ENCODE assay signal across 15 cellular contexts in genomic region chr6:2961971-2962370, GRCh38. TPM values are rescaled to one million over a fixed set of nuclear protein-coding genes. Genes with fewer than 3 reads are reported as not detected.
DNase-seq lines count a peak whose midpoint lies in the region; ATAC-seq, FAIRE-seq and TF ChIP-seq lines count a peak whose summit lies in the region.
"Had no signal": no experiment of that assay in that cellular context is flagged by ENCODE, and none has a peak within 500 bp of the region (broad histone marks: within the 10 kb centered on the region; RNA-seq: fewer than 3 reads in every experiment).

No MANE protein-coding gene starts in this region.

- H3K9me2 ChIP-seq in GM23338 (ENCODE audit: insufficient read depth): no peaks in the 10 kb centered on the region

- no peaks in the 10 kb centered on the region for H3K9me3 Mint-ChIP-seq in GM23338
- no peaks in the 10 kb centered on the region for H3K9me3 Mint-ChIP-seq in activated T-helper 17 cell treated with anti-CD3 and anti-CD28 coated beads, Interleukin-2, amount 50 U/mL, for 72 hours
- H3K9me3 Mint-ChIP-seq: activated naive CD8-positive, alpha-beta T cell treated with anti-CD3 and anti-CD28 coated beads, Interleukin-2, amount 10 ng/mL, durations not matched to agents 7 days and 5 days; stimulated activated memory B cell treated with anti-CD40 and anti-IgM and Interleukin-4, amounts not matched to agents 10 μg/mL and 1 μg/mL and 100 μg/mL, for 72 hours had no signal

- TF ChIP-seq CTCF in GM23338 (conservative IDR thresholded peaks at IDR 0.05; ENCODE audit: low read depth in 2 of 2): no peak

- H3K4me3 Mint-ChIP-seq in GM23338: no peak overlapping the region
- no peak overlapping the region for H3K4me3 Mint-ChIP-seq in activated T-helper 17 cell treated with anti-CD3 and anti-CD28 coated beads, Interleukin-2, amount 50 U/mL, for 72 hours
- H3K4me3 Mint-ChIP-seq: activated naive CD8-positive, alpha-beta T cell treated with anti-CD3 and anti-CD28 coated beads, Interleukin-2, amount 10 ng/mL, durations not matched to agents 7 days and 5 days; stimulated activated memory B cell treated with anti-CD40 and anti-IgM and Interleukin-4, amounts not matched to agents 10 μg/mL and 1 μg/mL and 100 μg/mL, for 72 hours had no signal

- peaks cover 38% of the 10 kb centered on the region for H3K4me1 ChIP-seq in GM23338 (ENCODE audit: insufficient read depth)
- H3K4me1 ChIP-seq in small intestine (ENCODE audit: control insufficient read depth in 2 of 2, insufficient read depth in 1 of 2, low read depth in 1 of 2, low read length in 1 of 2): peaks cover 0 to 13% of the 10 kb centered on the region in 2 donors

- no peaks in the 10 kb centered on the region for H3K27me3 ChIP-seq in GM23338 (ENCODE audit: insufficient read depth)
- H3K27me3 ChIP-seq in small intestine (ENCODE audit: control insufficient read depth in 2 of 2, insufficient read depth in 2 of 2, low read length in 2 of 2): no peaks in the 10 kb centered on the region

- ATAC-seq in GM23338 (peak; percentile 59), left colon (peak; percentile 93), GM19467 (IDR thresholded peaks at IDR 0.05; ENCODE audit: unreplicated experiment) (no peak), GM18907 (IDR thresholded peaks at IDR 0.05; ENCODE audit: unreplicated experiment) (no peak), HG03095 (IDR thresholded peaks at IDR 0.05; ENCODE audit: unreplicated experiment) (no peak)
- no peak for ATAC-seq in activated T-helper 17 cell treated with anti-CD3 and anti-CD28 coated beads, Interleukin-2, amount 50 U/mL, for 72 hours (replicated peaks)
- ATAC-seq: stimulated activated memory B cell treated with anti-CD40 and anti-IgM and Interleukin-4, amounts not matched to agents 10 μg/mL and 1 μg/mL and 100 μg/mL, for 72 hours had no signal

- no peaks in the 10 kb centered on the region for H3K79me2 ChIP-seq in GM23338 (replicated peaks; ENCODE audit: insufficient read depth)

- no peak for FAIRE-seq in small intestine (lab: Jason Lieb, UNC)

- peaks cover 14% of the 10 kb centered on the region; the same call in 1 of the 2 replicates for H3F3A ChIP-seq in GM23338 (replicated peaks; ENCODE audit: low read depth)

- peaks cover 40% of the 10 kb centered on the region for H3K4me1 Mint-ChIP-seq in GM23338
- H3K4me1 Mint-ChIP-seq in activated T-helper 17 cell treated with anti-CD3 and anti-CD28 coated beads, Interleukin-2, amount 50 U/mL, for 72 hours: no peaks in the 10 kb centered on the region

- DNase-seq in GM23338 (ENCODE audit: low spot score) (peak; percentile 66), left colon (peak; percentile 80 to 81), small intestine (peak; percentile 86), kidney glomerular epithelial cell (lab: John Stamatoyannopoulos, UW) (no peak)
- DNase-seq: activated CD8-positive, alpha-beta memory T cell treated with anti-CD3 and anti-CD28 coated beads for 24 hours; activated naive CD8-positive, alpha-beta T cell treated with anti-CD3 and anti-CD28 coated beads, Interleukin-2, amount 10 ng/mL, durations not matched to agents 7 days and 5 days; C1 segment of cervical spinal cord; NCI-H524; stimulated activated CD4-positive, alpha-beta T cell treated with anti-CD3 and anti-CD28 coated beads, Interleukin-2, amount 100 ng/mL, for 48 hours; T1000 had no signal

- H3K27ac ChIP-seq in GM23338 (ENCODE audit: low read depth) (no peak overlapping the region), small intestine (ENCODE audit: low read depth in 1 of 2, low read length in 1 of 2) (peak overlapping the region; percentile 64 to 74)

- H3K4me3 ChIP-seq in GM23338 (no peak overlapping the region), small intestine (ENCODE audit: low read depth in 1 of 2, low read length in 2 of 2) (no peak overlapping the region)

- H3K4me2 ChIP-seq in GM23338: peak overlapping the region; percentile 24

- intact Hi-C loops in left colon (cut with DNase I, micrococcal nuclease): no loop called here

- no peaks in the 10 kb centered on the region for H4K20me1 ChIP-seq in GM23338 (replicated peaks; ENCODE audit: insufficient read depth)

- peaks cover 2% of the 10 kb centered on the region for H3K27me3 Mint-ChIP-seq in GM23338 (ENCODE audit: insufficient read depth, low read depth, poor library complexity)
- no peaks in the 10 kb centered on the region for H3K27me3 Mint-ChIP-seq in activated T-helper 17 cell treated with anti-CD3 and anti-CD28 coated beads, Interleukin-2, amount 50 U/mL, for 72 hours
- H3K27me3 Mint-ChIP-seq: activated naive CD8-positive, alpha-beta T cell treated with anti-CD3 and anti-CD28 coated beads, Interleukin-2, amount 10 ng/mL, durations not matched to agents 7 days and 5 days; stimulated activated memory B cell treated with anti-CD40 and anti-IgM and Interleukin-4, amounts not matched to agents 10 μg/mL and 1 μg/mL and 100 μg/mL, for 72 hours had no signal

- 19 to 53% (median 32%) methylated on average over 8 of the region's 8 CpGs for whole genome bisulfite sequencing in small intestine, 3 donors

- no peaks in the 10 kb centered on the region for H3K36me3 Mint-ChIP-seq in GM23338 (ENCODE audit: low read depth)
- H3K36me3 Mint-ChIP-seq in activated T-helper 17 cell treated with anti-CD3 and anti-CD28 coated beads, Interleukin-2, amount 50 U/mL, for 72 hours (ENCODE audit: low read depth): no peaks in the 10 kb centered on the region
- H3K36me3 Mint-ChIP-seq: stimulated activated memory B cell treated with anti-CD40 and anti-IgM and Interleukin-4, amounts not matched to agents 10 μg/mL and 1 μg/mL and 100 μg/mL, for 72 hours had no signal

- no peaks in the 10 kb centered on the region for H3K36me3 ChIP-seq in GM23338 (ENCODE audit: insufficient read depth)
- H3K36me3 ChIP-seq in small intestine (ENCODE audit: control insufficient read depth in 2 of 2, insufficient read depth in 2 of 2, low read length in 2 of 2): no peaks in the 10 kb centered on the region

- H3K27ac Mint-ChIP-seq in GM23338: no peak overlapping the region
- peak overlapping the region; percentile 32 for H3K27ac Mint-ChIP-seq in activated T-helper 17 cell treated with anti-CD3 and anti-CD28 coated beads, Interleukin-2, amount 50 U/mL, for 72 hours
- H3K27ac Mint-ChIP-seq: activated naive CD8-positive, alpha-beta T cell treated with anti-CD3 and anti-CD28 coated beads, Interleukin-2, amount 10 ng/mL, durations not matched to agents 7 days and 5 days; stimulated activated memory B cell treated with anti-CD40 and anti-IgM and Interleukin-4, amounts not matched to agents 10 μg/mL and 1 μg/mL and 100 μg/mL, for 72 hours had no signal

- H2AFZ ChIP-seq in GM23338: peak overlapping the region; percentile 40; the same call in 1 of the 2 replicates

- H3K9me3 ChIP-seq in small intestine (ENCODE audit: control insufficient read depth, low read depth): no peaks in the 10 kb centered on the region

TF ChIP-seq in GM23338, 12 proteins besides CTCF, POLR2A, EP300 and RAD21 (continues in another document):
- TF ChIP-seq ETS1 (IDR thresholded peaks at IDR 0.05): no peak
- no peak for TF ChIP-seq EZH2 (IDR thresholded peaks at IDR 0.05; ENCODE audit: low read depth, unreplicated experiment)
- no peak for TF ChIP-seq CREB1 (CRISPR knock-in tag; IDR thresholded peaks at IDR 0.05; ENCODE audit: low read depth)

RNA-seq across cellular contexts. Expression of gene SERPINB6, which starts 9.4 kb away (rescaled TPM):
- total RNA-seq in GM23338 (2014; rRNA removed; shearing (Covaris generic)): 37.6 and 38.5 TPM in 2 replicates
- polyA plus RNA-seq in GM23338 (2016; fragmentation: Nextera tagmentation; extraction: Ambion mirVana): 25.9 and 26.0 TPM in 2 replicates
- total RNA-seq in activated T-helper 17 cell treated with anti-CD3 and anti-CD28 coated beads, Interleukin-2, amount 50 U/mL, for 72 hours: 10 to 100 TPM; 22.1 to 26.0 TPM
- total RNA-seq in left colon: 100 to 1,000 TPM; 182 to 192 TPM
- 100 to 1,000 TPM; 306 to 539 (median 531) TPM for polyA plus RNA-seq in small intestine

RNA-seq across cellular contexts. Expression of gene NQO2, which starts 37.7 kb away (rescaled TPM):
- 117 and 125 TPM in 2 replicates for total RNA-seq in GM23338 (2014; rRNA removed; shearing (Covaris generic))
- 159 and 173 TPM in 2 replicates for polyA plus RNA-seq in GM23338 (2016; fragmentation: Nextera tagmentation; extraction: Ambion mirVana)
- total RNA-seq in activated T-helper 17 cell treated with anti-CD3 and anti-CD28 coated beads, Interleukin-2, amount 50 U/mL, for 72 hours: 10 to 100 TPM; 25.1 to 29.3 TPM
- 10 to 100 TPM in 1 of 2 donors, 1 to 10 TPM in 1; 10.0 to 12.2 TPM for total RNA-seq in left colon
- polyA plus RNA-seq in small intestine: 10 to 100 TPM; 35.6 to 84.5 (median 82.1) TPM

RNA-seq across cellular contexts. Expression of gene SERPINB9, which starts 58.9 kb away (rescaled TPM):
- 65.0 and 71.3 TPM in 2 replicates for total RNA-seq in GM23338 (2014; rRNA removed; shearing (Covaris generic))
- polyA plus RNA-seq in GM23338 (2016; fragmentation: Nextera tagmentation; extraction: Ambion mirVana): 46.6 and 47.4 TPM in 2 replicates
- 10 to 100 TPM; 11.2 to 66.1 TPM for total RNA-seq in activated T-helper 17 cell treated with anti-CD3 and anti-CD28 coated beads, Interleukin-2, amount 50 U/mL, for 72 hours
- 1 to 10 TPM; 3.5 to 4.7 TPM for total RNA-seq in left colon
- 1 to 10 TPM in 2 of 3 donors, under 1 TPM in 1; 0.22 to 3.6 (median 1.1) TPM for polyA plus RNA-seq in small intestine

Comparison
In these comparisons a context has a peak if more than half of its experiments do, and no peak if none do; other contexts are left out.
1. ATAC-seq: peak in GM23338 (single experiment) and left colon (single experiment); none in activated T-helper 17 cell treated with anti-CD3 and anti-CD28 coated beads, Interleukin-2, amount 50 U/mL, for 72 hours (single experiment), GM19467 (single experiment), GM18907 (single experiment) and HG03095 (single experiment).